ENCODE assay signal across 18 cellular contexts in the genomic region with DNA sequence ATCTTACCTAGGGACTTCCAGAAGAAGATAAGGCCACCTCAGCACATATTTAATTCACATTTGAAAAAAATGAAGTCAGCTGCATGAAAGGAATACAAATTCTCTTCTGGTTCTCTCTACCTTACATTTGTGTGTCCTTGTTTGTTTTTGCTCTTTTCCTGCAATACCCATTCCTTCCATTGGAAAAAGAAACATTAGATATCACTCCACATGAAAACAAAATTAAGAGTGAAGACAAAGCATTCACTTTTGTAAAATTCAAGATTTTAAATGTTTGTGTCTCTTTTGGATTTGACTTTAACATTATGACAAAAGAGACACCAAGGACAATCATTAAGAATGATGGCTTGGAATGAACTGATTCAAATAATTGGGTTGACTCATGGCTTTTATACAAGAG.
DNase-seq lines count a peak whose midpoint lies in the region; ATAC-seq and TF ChIP-seq lines count a peak whose summit lies in the region.
"Had no signal": no experiment of that assay in that cellular context is flagged by ENCODE, and none has a peak within 500 bp of the region (broad histone marks: within the 10 kb centered on the region; RNA-seq: fewer than 3 reads in every experiment).

No MANE protein-coding gene starts in this region.

- no peaks in the 10 kb centered on the region for H3K36me3 ChIP-seq in smooth muscle cell (ENCODE audit: low read depth)
- H3K36me3 ChIP-seq: BLaER1 had no signal

- H3K27me3 ChIP-seq in smooth muscle cell (ENCODE audit: low read depth) = no peaks in the 10 kb centered on the region
- H3K27me3 ChIP-seq: BLaER1 had no signal

- TF ChIP-seq CTCF in chondrocyte (IDR thresholded peaks at IDR 0.05) = peak; percentile 36
- peak; percentile 18 for TF ChIP-seq CTCF in mesothelial cell of epicardium (IDR thresholded peaks at IDR 0.05; ENCODE audit: unreplicated experiment)
- TF ChIP-seq CTCF in smooth muscle cell (IDR thresholded peaks at IDR 0.05; ENCODE audit: borderline replicate concordance, insufficient read depth, poor library complexity, severe bottlenecking) = peak; percentile 7

- H3K9me3 ChIP-seq in smooth muscle cell (replicated peaks; ENCODE audit: low read depth) = no peaks in the 10 kb centered on the region
- H3K9me3 ChIP-seq: A549, BLaER1 had no signal

- no peak overlapping the region for H3K27ac Mint-ChIP-seq in chondrocyte (ENCODE audit: unreplicated experiment)
- no peak overlapping the region for H3K27ac Mint-ChIP-seq in mesothelial cell of epicardium
- H3K27ac Mint-ChIP-seq: CD14-positive monocyte; CD4-positive, alpha-beta memory T cell; IgD-negative memory B cell had no signal

- ATAC-seq in GM21786 (IDR thresholded peaks at IDR 0.05; ENCODE audit: unreplicated experiment) (no peak), left ventricle myocardium superior (no peak)
- ATAC-seq: A549, HepG2 had no signal

- H3F3A ChIP-seq in smooth muscle cell (ENCODE audit: low read depth) = no peaks in the 10 kb centered on the region

- H3K27me3 Mint-ChIP-seq in chondrocyte (ENCODE audit: low read depth) (peaks cover 2% of the 10 kb centered on the region), mesothelial cell of epicardium (ENCODE audit: low read depth) (no peaks in the 10 kb centered on the region)
- H3K27me3 Mint-ChIP-seq: CD4-positive, alpha-beta memory T cell; IgD-negative memory B cell had no signal

- no peaks in the 10 kb centered on the region for H3K4me1 ChIP-seq in smooth muscle cell (ENCODE audit: low read depth)
- H3K4me1 ChIP-seq: A549, BLaER1 had no signal

- H3K9ac ChIP-seq in smooth muscle cell (ENCODE audit: low read depth) = no peak overlapping the region
- H3K9ac ChIP-seq: BLaER1, GM23248 had no signal

- DNase-seq in DMS53 (lab: John Stamatoyannopoulos, UW) (peak; percentile 2), DMS53 treated with DMSO at 0.1 percent for 48 hours (lab: John Stamatoyannopoulos, UW; ENCODE audit: unreplicated experiment) (no peak), chondrocyte (ENCODE audit: low spot score) (no peak), mesothelial cell of epicardium (ENCODE audit: low spot score in 2 of 2, unreplicated experiment in 2 of 2) (no peak), smooth muscle cell (lab: John Stamatoyannopoulos, UW; ENCODE audit: unreplicated experiment) (no peak), NCI-H748 (lab: John Stamatoyannopoulos, UW; ENCODE audit: unreplicated experiment) (no peak), left ventricle myocardium superior (no peak)
- DNase-seq: AML-193; CD4-positive, alpha-beta memory T cell; DMS153; GM23248 had no signal

- intact Hi-C loops in left ventricle myocardium superior (cut with micrococcal nuclease) = no loop called here

- H3K4me1 Mint-ChIP-seq in chondrocyte (ENCODE audit: low read depth) = no peaks in the 10 kb centered on the region
- no peaks in the 10 kb centered on the region for H3K4me1 Mint-ChIP-seq in mesothelial cell of epicardium
- H3K4me1 Mint-ChIP-seq: CD14-positive monocyte; CD4-positive, alpha-beta memory T cell; IgD-negative memory B cell had no signal

- H3K4me3 ChIP-seq in smooth muscle cell = no peak overlapping the region
- H3K4me3 ChIP-seq: A549, BLaER1, GM23248 had no signal

- H3K36me3 Mint-ChIP-seq in chondrocyte (ENCODE audit: low read depth) (no peaks in the 10 kb centered on the region), mesothelial cell of epicardium (no peaks in the 10 kb centered on the region)
- H3K36me3 Mint-ChIP-seq: CD14-positive monocyte; CD4-positive, alpha-beta memory T cell; IgD-negative memory B cell had no signal

- no peak overlapping the region for H2AFZ ChIP-seq in smooth muscle cell (ENCODE audit: low read depth)
- H2AFZ ChIP-seq: GM23248 had no signal

- H3K4me2 ChIP-seq in smooth muscle cell = no peak overlapping the region
- H3K4me2 ChIP-seq: A549, BLaER1 had no signal

- no peak overlapping the region for H3K4me3 Mint-ChIP-seq in chondrocyte (ENCODE audit: unreplicated experiment)
- no peak overlapping the region for H3K4me3 Mint-ChIP-seq in mesothelial cell of epicardium
- H3K4me3 Mint-ChIP-seq: CD14-positive monocyte; CD4-positive, alpha-beta memory T cell; IgD-negative memory B cell had no signal

- no peaks in the 10 kb centered on the region for H3K79me2 ChIP-seq in smooth muscle cell (ENCODE audit: low read depth)

- H3K27ac ChIP-seq in smooth muscle cell (ENCODE audit: low read depth) = no peak overlapping the region
- H3K27ac ChIP-seq: 22Rv1, A549, BLaER1, GM23248 had no signal

- H4K20me1 ChIP-seq in smooth muscle cell (ENCODE audit: low read depth) = no peaks in the 10 kb centered on the region
- H4K20me1 ChIP-seq: BLaER1 had no signal

- H3K9me3 Mint-ChIP-seq in chondrocyte (ENCODE audit: low read depth) (no peaks in the 10 kb centered on the region), mesothelial cell of epicardium (no peaks in the 10 kb centered on the region)
- H3K9me3 Mint-ChIP-seq: CD14-positive monocyte had no signal
